ENCODE assay signal across 12 cellular contexts in the genomic region with DNA sequence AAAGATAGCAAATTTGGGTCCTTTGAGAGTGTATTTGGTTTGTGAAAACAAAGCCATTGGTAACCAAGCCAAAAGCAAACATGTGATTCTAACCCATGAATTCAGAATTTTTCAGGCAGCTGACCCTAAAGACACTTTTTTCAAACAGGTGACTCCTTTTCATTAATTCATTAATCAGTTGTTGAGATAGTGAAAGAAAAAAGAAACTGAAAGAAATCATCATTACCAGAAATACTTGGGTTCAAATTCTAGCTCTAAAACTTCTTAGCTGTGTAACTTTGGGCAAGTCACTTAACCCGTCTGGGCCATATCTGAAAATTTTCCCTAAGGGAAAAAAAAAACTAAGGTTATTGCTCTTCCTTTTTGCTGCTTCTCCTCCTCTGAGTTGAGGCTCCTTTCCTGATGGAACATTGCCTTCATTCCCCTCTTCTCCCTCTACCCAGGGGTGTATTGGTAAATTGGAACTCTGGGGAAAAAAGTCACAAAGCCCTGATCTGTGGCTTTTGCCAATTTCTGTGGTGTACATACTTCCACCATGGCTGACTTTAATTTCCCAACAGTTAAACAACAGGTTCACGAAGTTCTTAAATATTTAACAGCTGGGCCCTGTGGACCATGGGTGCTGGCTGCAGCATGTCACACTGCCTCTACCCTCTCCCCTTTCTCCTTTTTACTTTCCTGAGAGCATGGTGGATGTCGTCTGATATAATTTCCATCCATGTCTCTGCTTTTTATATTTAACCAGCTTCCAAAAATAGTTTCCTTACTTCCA.
A peak's percentile ranks its signal among the peaks of the same experiment; 100 is the strongest.
DNase-seq lines count a peak whose midpoint lies in the region; ATAC-seq and TF ChIP-seq lines count a peak whose summit lies in the region.
"Had no signal": no experiment of that assay in that cellular context is flagged by ENCODE, and none has a peak within 500 bp of the region (broad histone marks: within the 10 kb centered on the region; RNA-seq: fewer than 3 reads in every experiment).

No MANE protein-coding gene starts in this region.

- no peak for TF ChIP-seq RAD21 in SK-N-SH (IDR thresholded peaks at IDR 0.05; ENCODE audit: low read length)

- no peaks in the 10 kb centered on the region for H4K20me1 ChIP-seq in SK-N-SH (ENCODE audit: insufficient read depth)
- H4K20me1 ChIP-seq in osteoblast (ENCODE audit: insufficient read depth, low read length) = no peaks in the 10 kb centered on the region

- H2AFZ ChIP-seq in SK-N-SH (ENCODE audit: low read depth) (no peak overlapping the region), osteoblast (ENCODE audit: low read length) (no peak overlapping the region)

- DNase-seq in SK-N-SH (no peak), colonic mucosa (no peak), osteoblast (ENCODE audit: insufficient read length, low spot score, missing footprints) (peak; percentile 76), upper lobe of right lung (no peak), NCI-H2227 (lab: John Stamatoyannopoulos, UW; ENCODE audit: unreplicated experiment) (no peak)
- no peak for DNase-seq in effector memory CD4-positive, alpha-beta T cell
- DNase-seq: activated CD4-positive, alpha-beta T cell treated with anti-CD3 and anti-CD28 coated beads for 4 hours; stimulated activated naive CD8-positive, alpha-beta T cell treated with anti-CD3 and anti-CD28 coated beads, Interleukin-15, amount 100 ng/mL, for 72 hours; T-cell had no signal

- H3K27me3 ChIP-seq in SK-N-SH (ENCODE audit: insufficient read depth) = no peaks in the 10 kb centered on the region
- no peaks in the 10 kb centered on the region for H3K27me3 ChIP-seq in colonic mucosa
- no peaks in the 10 kb centered on the region for H3K27me3 ChIP-seq in osteoblast (ENCODE audit: insufficient read depth, low read length)
- H3K27me3 ChIP-seq in upper lobe of right lung = no peaks in the 10 kb centered on the region
- no peaks in the 10 kb centered on the region for H3K27me3 ChIP-seq in effector memory CD4-positive, alpha-beta T cell (replicated peaks; ENCODE audit: control insufficient read depth, insufficient read depth, low read length, poor library complexity, severe bottlenecking)

- no peak for TF ChIP-seq EP300 in SK-N-SH (IDR thresholded peaks at IDR 0.05; ENCODE audit: borderline replicate concordance in 1 of 2, low read depth in 1 of 2, low read length in 1 of 2)

- CTCF ChIA-PET in SK-N-SH (lab: Yijun Ruan, JAX) = interaction anchor here (0.7 to 2.0 kb wide), 2 partner anchors 11 to 51 kb away, joined by 3 to 5 read pairs; no protein-coding TSS in a partner anchor

- TF ChIP-seq CTCF in SK-N-SH (IDR thresholded peaks at IDR 0.05) (no peak), colonic mucosa (IDR thresholded peaks at IDR 0.05) (no peak), osteoblast (IDR thresholded peaks at IDR 0.05; ENCODE audit: extremely low read depth, low read depth, low read length) (no peak), upper lobe of right lung (IDR thresholded peaks at IDR 0.05) (no peak)

- H3K9me3 ChIP-seq in SK-N-SH = no peaks in the 10 kb centered on the region
- no peaks in the 10 kb centered on the region for H3K9me3 ChIP-seq in colonic mucosa
- no peaks in the 10 kb centered on the region for H3K9me3 ChIP-seq in osteoblast (ENCODE audit: low read depth, low read length)
- no peaks in the 10 kb centered on the region for H3K9me3 ChIP-seq in upper lobe of right lung
- no peaks in the 10 kb centered on the region for H3K9me3 ChIP-seq in effector memory CD4-positive, alpha-beta T cell (ENCODE audit: control insufficient read depth, low read length)

- H3K27ac ChIP-seq in SK-N-SH (ENCODE audit: low read depth in 2 of 2, low read length in 1 of 2) (peak overlapping the region in 1 of 2 experiments; percentile 100; a peak in 2 of 4 replicates), colonic mucosa (peak overlapping the region; percentile 28), osteoblast (ENCODE audit: low read depth, low read length) (peak overlapping the region; percentile 99), upper lobe of right lung (peak overlapping the region; percentile 73)
- H3K27ac ChIP-seq in effector memory CD4-positive, alpha-beta T cell (ENCODE audit: insufficient read depth, low read length, poor library complexity, severe bottlenecking) = no peak overlapping the region
- H3K27ac ChIP-seq: HL-60 had no signal

- peaks cover 6 to 35% of the 10 kb centered on the region in 2 experiments; a peak in 3 of 4 replicates for H3K4me1 ChIP-seq in SK-N-SH (ENCODE audit: control insufficient read depth in 1 of 2, insufficient read depth in 2 of 2, low read depth in 1 of 2, low read length in 1 of 2)
- H3K4me1 ChIP-seq in colonic mucosa = no peaks in the 10 kb centered on the region
- H3K4me1 ChIP-seq in osteoblast (ENCODE audit: insufficient read depth, low read length) = peaks cover 65% of the 10 kb centered on the region
- peaks cover 15% of the 10 kb centered on the region for H3K4me1 ChIP-seq in upper lobe of right lung
- no peaks in the 10 kb centered on the region for H3K4me1 ChIP-seq in effector memory CD4-positive, alpha-beta T cell (ENCODE audit: control insufficient read depth, insufficient read depth, low read length, poor library complexity, severe bottlenecking)

- H3K36me3 ChIP-seq in SK-N-SH (replicated peaks in 1 of 2; ENCODE audit: control insufficient read depth in 1 of 2, insufficient read depth in 2 of 2, low read length in 1 of 2) (no peaks in the 10 kb centered on the region), colonic mucosa (no peaks in the 10 kb centered on the region), osteoblast (ENCODE audit: insufficient read depth, low read length) (no peaks in the 10 kb centered on the region), upper lobe of right lung (no peaks in the 10 kb centered on the region)
- H3K36me3 ChIP-seq in effector memory CD4-positive, alpha-beta T cell (ENCODE audit: control insufficient read depth, insufficient read depth, low read length) = no peaks in the 10 kb centered on the region

- peak overlapping the region; percentile 85 for H3K9ac ChIP-seq in SK-N-SH
- no peak overlapping the region for H3K9ac ChIP-seq in colonic mucosa (ENCODE audit: low read depth in 2 of 2, low read length in 2 of 2)

- ATAC-seq in SK-N-SH treated with all-trans-retinoic acid at 6 μM for 48 hours (no peak), upper lobe of right lung (no peak), HG02623 (IDR thresholded peaks at IDR 0.05; ENCODE audit: unreplicated experiment) (no peak)
- ATAC-seq: stimulated activated naive CD8-positive, alpha-beta T cell treated with anti-CD3 and anti-CD28 coated beads, Interleukin-15, amount 100 ng/mL, for 72 hours; T-cell had no signal

- H3K79me2 ChIP-seq in SK-N-SH (ENCODE audit: insufficient read depth) = no peaks in the 10 kb centered on the region
- no peaks in the 10 kb centered on the region for H3K79me2 ChIP-seq in osteoblast (ENCODE audit: insufficient read depth, low read length)

- 81% methylated on average over 3 of the region's 3 CpGs for WGBS in SK-N-SH (ENCODE audit: low lambda C conversion rate)

- POLR2A ChIA-PET in SK-N-SH (lab: Yijun Ruan, JAX) = no interaction called here

- H3F3A ChIP-seq in SK-N-SH (replicated peaks; ENCODE audit: insufficient read depth) = peaks cover 24% of the 10 kb centered on the region

- H3K4me3 ChIP-seq in SK-N-SH (ENCODE audit: low read depth in 2 of 2, low read length in 1 of 2) (0 out of 4 replicates have a peak overlapping the region, but pooled peaks of 1 of the 2 experiments have one; percentile 0), colonic mucosa (no peak overlapping the region), osteoblast (ENCODE audit: insufficient read depth, low read length) (no peak overlapping the region), upper lobe of right lung (no peak overlapping the region)
- no peak overlapping the region for H3K4me3 ChIP-seq in effector memory CD4-positive, alpha-beta T cell (ENCODE audit: insufficient read depth, low read depth, low read length, poor library complexity, severe bottlenecking)

- H3K4me2 ChIP-seq in SK-N-SH = peak overlapping the region; percentile 85
- H3K4me2 ChIP-seq in osteoblast (ENCODE audit: insufficient read depth, low read length) = peak overlapping the region; percentile 76

- no peaks in the 10 kb centered on the region for H3K9me2 ChIP-seq in SK-N-SH

- intact Hi-C loops in colonic mucosa (cut with DNase I) (no loop called here), upper lobe of right lung (cut with DNase I) (no loop called here)

TF ChIP-seq in SK-N-SH, 30 proteins besides CTCF, POLR2A, EP300 and RAD21 (continues in another document):
- TF ChIP-seq ELF1 (IDR thresholded peaks at IDR 0.05) (no peak), TAF1 (IDR thresholded peaks at IDR 0.05; ENCODE audit: borderline replicate concordance, low read depth, low read length) (no peak), FOXJ3 (CRISPR knock-in tag; IDR thresholded peaks at IDR 0.05) (no peak), IRF3 (IDR thresholded peaks at IDR 0.05; ENCODE audit: low read depth, low read length) (no peak)

TF ChIP-seq in SK-N-SH treated with all-trans-retinoic acid at 6 μM for 48 hours, 23 proteins besides CTCF, POLR2A, EP300 and RAD21 (continues in another document):
- TF ChIP-seq TSHZ2 (CRISPR knock-in tag; IDR thresholded peaks at IDR 0.05) (no peak), ZFP30 (CRISPR knock-in tag; IDR thresholded peaks at IDR 0.05) (no peak), RARB (CRISPR knock-in tag; IDR thresholded peaks at IDR 0.05) (no peak), PPARA (CRISPR knock-in tag; IDR thresholded peaks at IDR 0.05; ENCODE audit: borderline replicate concordance) (no peak)
